Comparison of ENCODE assay signal across 1 cellular context in genomic region chr1:200917291-200917817, GRCh38.
TF ChIP-seq lines count a peak whose summit lies in the region.

No MANE protein-coding gene starts in this region.

TF ChIP-seq in GM12878, 131 proteins besides CTCF, POLR2A, EP300 and RAD21 (continued from another document):
- no peak for TF ChIP-seq ZNF592 (IDR thresholded peaks at IDR 0.05)
- TF ChIP-seq RELB (IDR thresholded peaks at IDR 0.05; ENCODE audit: low read depth) = no peak
- no peak for TF ChIP-seq NFXL1 (IDR thresholded peaks at IDR 0.05; ENCODE audit: borderline replicate concordance)
- TF ChIP-seq ZBTB11 (CRISPR knock-in tag; IDR thresholded peaks at IDR 0.05) = no peak
- TF ChIP-seq CBX3 (IDR thresholded peaks at IDR 0.05; ENCODE audit: borderline replicate concordance, low read depth) = no peak
- no peak for TF ChIP-seq NR2F1 (conservative IDR thresholded peaks at IDR 0.05)
- TF ChIP-seq MYC (IDR thresholded peaks at IDR 0.05; ENCODE audit: insufficient read depth, insufficient read length, insufficient replicate concordance, low read length, severe bottlenecking) = no peak
- no peak for TF ChIP-seq ATF3 (IDR thresholded peaks at IDR 0.05; ENCODE audit: borderline replicate concordance, extremely low read depth, low read depth, low read length)
- no peak for TF ChIP-seq JUND (IDR thresholded peaks at IDR 0.05; ENCODE audit: low read depth, low read length)
- TF ChIP-seq SP1 (IDR thresholded peaks at IDR 0.05; ENCODE audit: low read depth, low read length) = no peak
- TF ChIP-seq USF2 (IDR thresholded peaks at IDR 0.05; ENCODE audit: borderline replicate concordance, low read depth, low read length) = no peak
- no peak for TF ChIP-seq PAX5 (IDR thresholded peaks at IDR 0.05; ENCODE audit: borderline replicate concordance, low read depth, low read length)
- TF ChIP-seq NRF1 (conservative IDR thresholded peaks at IDR 0.05; ENCODE audit: low read depth, low read length) = no peak
